Comparison of ENCODE assay signal across 8 cellular contexts in the genomic region with DNA sequence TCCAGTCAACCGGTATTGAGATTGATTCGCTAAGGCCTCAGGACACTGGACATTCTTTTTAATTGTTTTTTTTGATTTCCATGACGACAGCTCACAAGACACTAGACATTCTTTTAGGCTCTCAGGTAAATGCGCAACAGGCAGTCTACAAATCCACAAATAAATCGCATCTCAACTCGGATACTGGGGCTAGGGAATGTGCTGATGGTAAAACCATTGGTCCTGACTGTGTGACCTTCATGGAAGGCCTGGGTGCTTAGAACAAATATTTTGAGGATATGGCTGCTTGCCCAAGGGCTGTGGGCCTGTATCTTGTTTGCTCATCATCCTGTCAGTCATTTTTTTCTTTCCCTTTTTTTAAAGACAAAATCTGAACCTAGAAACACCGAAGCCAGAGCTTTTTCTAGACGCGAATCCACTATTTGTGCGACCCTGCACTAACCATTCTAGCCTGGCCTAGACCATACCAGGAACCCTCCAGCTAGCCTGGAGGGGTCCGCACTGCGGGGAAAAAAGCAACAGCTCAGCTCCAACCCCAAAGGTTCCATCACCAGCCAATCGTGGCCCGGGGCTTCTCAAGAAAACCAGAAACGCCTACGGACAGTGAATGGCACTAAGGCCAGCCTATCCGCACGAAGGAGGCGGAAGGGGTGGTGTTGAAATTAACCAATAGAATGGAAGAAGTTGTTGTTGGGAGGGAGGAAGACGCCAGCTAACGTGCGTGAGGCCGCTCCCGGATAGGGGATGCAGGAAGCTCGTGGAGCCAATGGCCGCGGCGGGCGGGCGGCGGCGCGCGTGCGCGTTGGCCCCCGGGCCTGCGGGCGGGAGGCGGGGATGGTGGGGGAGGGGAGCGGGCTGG. TPM values are rescaled to one million over a fixed set of nuclear protein-coding genes. Genes with fewer than 3 reads are reported as not detected.
DNase-seq lines count a peak whose midpoint lies in the region; ATAC-seq lines count a peak whose summit lies in the region.

No MANE protein-coding gene starts in this region.

- H3K27me3 Mint-ChIP-seq in activated CD4-positive, alpha-beta T cell treated with anti-CD3 and anti-CD28 coated beads, Interleukin-2, amount 10 ng/mL, durations not matched to agents 7 days and 5 days = no peaks in the 10 kb centered on the region

- peaks cover 40% of the 10 kb centered on the region for H3K36me3 Mint-ChIP-seq in activated CD4-positive, alpha-beta T cell treated with anti-CD3 and anti-CD28 coated beads, Interleukin-2, amount 10 ng/mL, durations not matched to agents 7 days and 5 days (ENCODE audit: low read depth)

- peak; percentile 83 to 100 (median 99) for DNase-seq in C1 segment of cervical spinal cord (lab: John Stamatoyannopoulos, UW)
- peak; percentile 99 for DNase-seq in NCI-H526 treated with DMSO at 0.1 percent for 48 hours (lab: John Stamatoyannopoulos, UW)
- peak; percentile 98 for DNase-seq in activated CD4-positive, alpha-beta T cell treated with anti-CD3 and anti-CD28 coated beads, Interleukin-2, amount 10 ng/mL, durations not matched to agents 7 days and 5 days
- peak; percentile 58 for DNase-seq in cortex of kidney (lab: John Stamatoyannopoulos, UW)
- DNase-seq in left kidney (ENCODE audit: low read depth, low spot score) = peak; percentile 100
- DNase-seq in stimulated activated CD4-positive, alpha-beta T cell treated with anti-CD3 and anti-CD28 coated beads, Interleukin-1b, Interleukin-23, amount 100 ng/mL, for 48 hours = peak; percentile 99

- H3K4me3 Mint-ChIP-seq in activated CD4-positive, alpha-beta T cell treated with anti-CD3 and anti-CD28 coated beads, Interleukin-2, amount 10 ng/mL, durations not matched to agents 7 days and 5 days = peak overlapping the region; percentile 84

- ATAC-seq in GM19351 (IDR thresholded peaks at IDR 0.05; ENCODE audit: unreplicated experiment) (peak; percentile 92), HG03520 (IDR thresholded peaks at IDR 0.05; ENCODE audit: unreplicated experiment) (peak; percentile 93)

- POLR2A ChIA-PET in activated CD4-positive, alpha-beta T cell treated with anti-CD3 and anti-CD28 coated beads, Interleukin-2, amount 10 ng/mL, durations not matched to agents 7 days and 5 days (lab: Charles Lee) = interaction anchor here (0.6 to 3.3 kb wide), 24 partner anchors 9 to 1387 kb away, joined by 3 to 56 read pairs (median 4); partner anchors contain the start of gene CHD2

- peak overlapping the region; percentile 95 for H3K27ac Mint-ChIP-seq in activated CD4-positive, alpha-beta T cell treated with anti-CD3 and anti-CD28 coated beads, Interleukin-2, amount 10 ng/mL, durations not matched to agents 7 days and 5 days

- peaks cover 54% of the 10 kb centered on the region for H3K4me1 Mint-ChIP-seq in activated CD4-positive, alpha-beta T cell treated with anti-CD3 and anti-CD28 coated beads, Interleukin-2, amount 10 ng/mL, durations not matched to agents 7 days and 5 days

- H3K9me3 Mint-ChIP-seq in activated CD4-positive, alpha-beta T cell treated with anti-CD3 and anti-CD28 coated beads, Interleukin-2, amount 10 ng/mL, durations not matched to agents 7 days and 5 days = no peaks in the 10 kb centered on the region

- CTCF ChIA-PET in activated CD4-positive, alpha-beta T cell treated with anti-CD3 and anti-CD28 coated beads, Interleukin-2, amount 10 ng/mL, durations not matched to agents 7 days and 5 days (lab: Charles Lee) = interaction anchor here (0.8 to 5.4 kb wide), 15 partner anchors 9 to 78 kb away, joined by 3 to 39 read pairs (median 6); partner anchors contain the start of gene CHD2

RNA-seq across cellular contexts. Expression of gene CHD2, which starts 18.1 kb away (rescaled TPM):
- 100 to 1,000 TPM; 129 to 148 TPM for total RNA-seq in activated CD4-positive, alpha-beta T cell treated with anti-CD3 and anti-CD28 coated beads, Interleukin-2, amount 10 ng/mL, durations not matched to agents 7 days and 5 days

Comparison
In these comparisons a context has a peak if more than half of its experiments do, and no peak if none do; other contexts are left out.
1. Peak in every context shown above with its lines: DNase-seq and ATAC-seq.